In genomic region chr10:104104926-104105325, GRCh38 we compare ENCODE assay signal across 23 cellular contexts. TPM values are rescaled to one million over a fixed set of nuclear protein-coding genes. Genes with fewer than 3 reads are reported as not detected.
DNase-seq lines count a peak whose midpoint lies in the region; ATAC-seq and TF ChIP-seq lines count a peak whose summit lies in the region.
"Had no signal": no experiment of that assay in that cellular context is flagged by ENCODE, and none has a peak within 500 bp of the region (broad histone marks: within the 10 kb centered on the region; RNA-seq: fewer than 3 reads in every experiment).

No MANE protein-coding gene starts in this region.

- H3K9me2 ChIP-seq in HCT116 (ENCODE audit: insufficient read depth), result no peaks in the 10 kb centered on the region

- H3K27ac ChIP-seq in HCT116 (ENCODE audit: low read depth, low read length), result no peak overlapping the region
- H3K27ac ChIP-seq: hepatocyte, left lung, SJCRH30 had no signal

- RAD21 ChIA-PET in HCT116 (lab: Charles Lee; ENCODE audit: low non-redundant PET in 1 of 2, low total read pairs in 2 of 2, uncharacterized antibody in 2 of 2, unreplicated experiment in 2 of 2), result no interaction called here

- peaks cover 0 to 3% of the 10 kb centered on the region in 2 experiments; a peak in 1 of 4 replicates for H3K9me3 ChIP-seq in HCT116 (ENCODE audit: control insufficient read depth in 1 of 2, insufficient read depth in 1 of 2, low read depth in 1 of 2, low read length in 2 of 2)
- H3K9me3 ChIP-seq: BE2C, left lung, SJCRH30 had no signal

- H3K36me3 ChIP-seq in HCT116 (ENCODE audit: control insufficient read depth in 1 of 2, insufficient read depth in 2 of 2, low read length in 2 of 2), result no peaks in the 10 kb centered on the region
- H3K36me3 ChIP-seq: BE2C, left lung, SJCRH30 had no signal

- no peak for TF ChIP-seq CTCF in activated CD8-positive, alpha-beta T cell treated with anti-CD3 and anti-CD28 coated beads for 36 hours (IDR thresholded peaks at IDR 0.05)
- TF ChIP-seq CTCF in HCT116 (IDR thresholded peaks at IDR 0.05 in 2 of 3, conservative IDR thresholded peaks at IDR 0.05 in 1 of 3; ENCODE audit: borderline replicate concordance in 1 of 3, insufficient read depth in 1 of 3, low read depth in 2 of 3, low read length in 2 of 3) (no peak), astrocyte of the spinal cord (IDR thresholded peaks at IDR 0.05; ENCODE audit: low read depth, low read length) (no peak), GM13976 (IDR thresholded peaks at IDR 0.05; ENCODE audit: borderline replicate concordance, control extremely low read depth, extremely low read depth, insufficient read depth, missing control alignments) (no peak), omental fat pad (IDR thresholded peaks at IDR 0.05) (no peak)

- CTCF ChIA-PET in activated CD8-positive, alpha-beta T cell treated with anti-CD3 and anti-CD28 coated beads for 36 hours (lab: Charles Lee), result no interaction called here
- CTCF ChIA-PET in activated CD8-positive, alpha-beta T cell treated with anti-CD3 and anti-CD28 coated beads, Interleukin-2, amount 10 ng/mL, durations not matched to agents 7 days and 5 days (lab: Charles Lee), result interaction anchor here (1.4 to 1.5 kb wide), 2 partner anchors 16 to 19 kb away, joined by 3 to 4 read pairs; no protein-coding TSS in a partner anchor
- CTCF ChIA-PET in HCT116 (lab: Charles Lee), result interaction anchor here (2.0 kb wide), 1 partner anchor 17 kb away, joined by 6 read pairs; the partner anchor contains the start of gene SFR1

- intact Hi-C loops in activated CD8-positive, alpha-beta T cell treated with anti-CD3 and anti-CD28 coated beads for 36 hours (cut with micrococcal nuclease), result no loop called here
- intact Hi-C loops in HCT116 (cut with micrococcal nuclease), result no loop called here

- peak overlapping the region; percentile 38 for H2AFZ ChIP-seq in HCT116 (ENCODE audit: low read depth, low read length, poor library complexity, severe bottlenecking)
- H2AFZ ChIP-seq: hepatocyte had no signal

- no peaks in the 10 kb centered on the region for H3K79me2 ChIP-seq in HCT116 (ENCODE audit: insufficient read depth, low read length)
- H3K79me2 ChIP-seq: hepatocyte had no signal

- H3K4me3 ChIP-seq in HCT116 (replicated peaks in 1 of 2; ENCODE audit: low read depth in 1 of 2, low read length in 2 of 2) (no peak overlapping the region), astrocyte of the spinal cord (ENCODE audit: low read depth, low read length) (no peak overlapping the region)
- H3K4me3 ChIP-seq: hepatocyte, left lung, SJCRH30 had no signal

- TF ChIP-seq RAD21 in HCT116 (IDR thresholded peaks at IDR 0.05; ENCODE audit: low read depth), result no peak

- POLR2A ChIA-PET in activated CD8-positive, alpha-beta T cell treated with anti-CD3 and anti-CD28 coated beads for 36 hours (lab: Charles Lee), result no interaction called here
- POLR2A ChIA-PET in activated CD8-positive, alpha-beta T cell treated with anti-CD3 and anti-CD28 coated beads, Interleukin-2, amount 10 ng/mL, durations not matched to agents 7 days and 5 days (lab: Charles Lee), result no interaction called here
- POLR2A ChIA-PET in HCT116 (lab: Charles Lee), result no interaction called here

- no peaks in the 10 kb centered on the region for H3K27me3 Mint-ChIP-seq in activated CD8-positive, alpha-beta T cell treated with anti-CD3 and anti-CD28 coated beads for 36 hours
- H3K27me3 Mint-ChIP-seq in activated CD8-positive, alpha-beta T cell treated with anti-CD3 and anti-CD28 coated beads, Interleukin-2, amount 10 ng/mL, durations not matched to agents 7 days and 5 days (ENCODE audit: low read depth), result peaks cover 19% of the 10 kb centered on the region
- H3K27me3 Mint-ChIP-seq: naive B cell had no signal

- no peaks in the 10 kb centered on the region for H4K20me1 ChIP-seq in HCT116 (ENCODE audit: insufficient read depth)

- in situ Hi-C loops in astrocyte of the spinal cord (cut with HindIII; ENCODE audit: low sequenced_read_pairs), result no loop called here
- in situ Hi-C loops in GM13976 (cut with MboI; ENCODE audit: low sequenced_read_pairs, unreplicated experiment), result no loop called here

- peak; percentile 55 for ATAC-seq in activated CD8-positive, alpha-beta T cell treated with anti-CD3 and anti-CD28 coated beads for 36 hours
- no peak for ATAC-seq in activated CD8-positive, alpha-beta T cell treated with anti-CD3 and anti-CD28 coated beads, Interleukin-2, amount 10 ng/mL, durations not matched to agents 7 days and 5 days
- no peak for ATAC-seq in HCT116
- ATAC-seq in omental fat pad (ENCODE audit: low FRiP score), result no peak
- ATAC-seq: left lung, Panc1 had no signal

- no peak overlapping the region for H3K27ac Mint-ChIP-seq in activated CD8-positive, alpha-beta T cell treated with anti-CD3 and anti-CD28 coated beads for 36 hours
- H3K27ac Mint-ChIP-seq in activated CD8-positive, alpha-beta T cell treated with anti-CD3 and anti-CD28 coated beads, Interleukin-2, amount 10 ng/mL, durations not matched to agents 7 days and 5 days, result no peak overlapping the region
- H3K27ac Mint-ChIP-seq: activated naive CD8-positive, alpha-beta T cell treated with anti-CD3 and anti-CD28 coated beads, Interleukin-2, amount 10 ng/mL, durations not matched to agents 7 days and 5 days; activated T-helper 1 cell treated with anti-CD3 and anti-CD28 coated beads, Interleukin-12 subunit alpha, Interleukin-12 subunit beta, Interleukin-2, Interleukin-4 antibody, amounts not matched to agents 30 ng/mL and 10 ng/mL and 1 ng/mL, durations not matched to agents 14 hours and 24 hours and 36 hours had no signal

- H3K4me1 ChIP-seq in HCT116 (ENCODE audit: control insufficient read depth in 1 of 2, insufficient read depth in 2 of 2, low read length in 2 of 2), result peaks cover 5 to 20% of the 10 kb centered on the region in 2 experiments; a peak in 3 of 4 replicates
- H3K4me1 ChIP-seq: BE2C, left lung, SJCRH30 had no signal

- H3K4me1 Mint-ChIP-seq in activated CD8-positive, alpha-beta T cell treated with anti-CD3 and anti-CD28 coated beads for 36 hours (ENCODE audit: low read depth), result peaks cover 9% of the 10 kb centered on the region
- no peaks in the 10 kb centered on the region for H3K4me1 Mint-ChIP-seq in activated CD8-positive, alpha-beta T cell treated with anti-CD3 and anti-CD28 coated beads, Interleukin-2, amount 10 ng/mL, durations not matched to agents 7 days and 5 days (ENCODE audit: low read depth)
- H3K4me1 Mint-ChIP-seq: activated naive CD8-positive, alpha-beta T cell treated with anti-CD3 and anti-CD28 coated beads, Interleukin-2, amount 10 ng/mL, durations not matched to agents 7 days and 5 days; naive B cell had no signal

- H3K36me3 Mint-ChIP-seq in activated CD8-positive, alpha-beta T cell treated with anti-CD3 and anti-CD28 coated beads for 36 hours (ENCODE audit: low read depth), result no peaks in the 10 kb centered on the region
- no peaks in the 10 kb centered on the region for H3K36me3 Mint-ChIP-seq in activated CD8-positive, alpha-beta T cell treated with anti-CD3 and anti-CD28 coated beads, Interleukin-2, amount 10 ng/mL, durations not matched to agents 7 days and 5 days (ENCODE audit: low read depth)
- H3K36me3 Mint-ChIP-seq: activated naive CD8-positive, alpha-beta T cell treated with anti-CD3 and anti-CD28 coated beads, Interleukin-2, amount 10 ng/mL, durations not matched to agents 7 days and 5 days; naive B cell had no signal

- H3K27me3 ChIP-seq in HCT116 (ENCODE audit: insufficient read depth, low read length), result no peaks in the 10 kb centered on the region
- H3K27me3 ChIP-seq: BE2C, hepatocyte, left lung, SJCRH30 had no signal

- BruUV-seq in HCT116 (replicated peaks; lab: Mats Ljungman, UMichigan), result no TSS peak

- no peaks in the 10 kb centered on the region for H3K9me3 Mint-ChIP-seq in activated CD8-positive, alpha-beta T cell treated with anti-CD3 and anti-CD28 coated beads for 36 hours
- no peaks in the 10 kb centered on the region for H3K9me3 Mint-ChIP-seq in activated CD8-positive, alpha-beta T cell treated with anti-CD3 and anti-CD28 coated beads, Interleukin-2, amount 10 ng/mL, durations not matched to agents 7 days and 5 days (ENCODE audit: insufficient read depth)
- H3K9me3 Mint-ChIP-seq: activated naive CD8-positive, alpha-beta T cell treated with anti-CD3 and anti-CD28 coated beads, Interleukin-2, amount 10 ng/mL, durations not matched to agents 7 days and 5 days; activated T-helper 1 cell treated with anti-CD3 and anti-CD28 coated beads, Interleukin-12 subunit alpha, Interleukin-12 subunit beta, Interleukin-2, Interleukin-4 antibody, amounts not matched to agents 30 ng/mL and 10 ng/mL and 1 ng/mL, durations not matched to agents 14 hours and 24 hours and 36 hours had no signal

- no peak overlapping the region for H3K4me2 ChIP-seq in HCT116 (ENCODE audit: low read length)
- H3K4me2 ChIP-seq: hepatocyte had no signal

- H3K9ac ChIP-seq in HCT116 (ENCODE audit: low read length), result no peak overlapping the region

- no peak for TF ChIP-seq POLR2A in HCT116 (IDR thresholded peaks at IDR 0.05; ENCODE audit: borderline replicate concordance, extremely low read depth, insufficient read depth, insufficient read length)

- no peak for DNase-seq in activated CD8-positive, alpha-beta T cell treated with anti-CD3 and anti-CD28 coated beads for 36 hours
- no peak for DNase-seq in activated CD8-positive, alpha-beta T cell treated with anti-CD3 and anti-CD28 coated beads, Interleukin-2, amount 10 ng/mL, durations not matched to agents 7 days and 5 days
- no peak for DNase-seq in HCT116 (ENCODE audit: low read depth, low spot score)
- DNase-seq in astrocyte of the spinal cord (ENCODE audit: low read depth, low spot score), result peak; percentile 35
- DNase-seq in kidney tubule cell (ENCODE audit: low spot score), result peak; percentile 74
- no peak for DNase-seq in GM13976 (ENCODE audit: low spot score)
- no peak for DNase-seq in omental fat pad (ENCODE audit: low spot score)
- no peak for DNase-seq in activated CD4-positive, alpha-beta T cell treated with anti-CD3 and anti-CD28 coated beads for 1 hour
- DNase-seq: activated naive CD8-positive, alpha-beta T cell treated with anti-CD3 and anti-CD28 coated beads, Interleukin-2, amount 10 ng/mL, durations not matched to agents 7 days and 5 days; BE2C; DMS79; effector CD4-positive, alpha-beta T cell; HCEC 1CT; left lung; naive B cell; NCI-H1436 treated with DMSO at 0.1 percent for 48 hours; NCI-H524; SJCRH30 had no signal

- H3K4me3 Mint-ChIP-seq in activated CD8-positive, alpha-beta T cell treated with anti-CD3 and anti-CD28 coated beads for 36 hours, result no peak overlapping the region
- no peak overlapping the region for H3K4me3 Mint-ChIP-seq in activated CD8-positive, alpha-beta T cell treated with anti-CD3 and anti-CD28 coated beads, Interleukin-2, amount 10 ng/mL, durations not matched to agents 7 days and 5 days
- H3K4me3 Mint-ChIP-seq: activated naive CD8-positive, alpha-beta T cell treated with anti-CD3 and anti-CD28 coated beads, Interleukin-2, amount 10 ng/mL, durations not matched to agents 7 days and 5 days; activated T-helper 1 cell treated with anti-CD3 and anti-CD28 coated beads, Interleukin-12 subunit alpha, Interleukin-12 subunit beta, Interleukin-2, Interleukin-4 antibody, amounts not matched to agents 30 ng/mL and 10 ng/mL and 1 ng/mL, durations not matched to agents 14 hours and 24 hours and 36 hours; naive B cell had no signal

RNA-seq across cellular contexts. Expression of gene SFR1, which starts 17.0 kb away (rescaled TPM):
- total RNA-seq in activated CD8-positive, alpha-beta T cell treated with anti-CD3 and anti-CD28 coated beads for 36 hours, result 10 to 100 TPM; 16.8 to 17.9 TPM
- 10 to 100 TPM; 13.0 to 14.9 TPM for total RNA-seq in activated CD8-positive, alpha-beta T cell treated with anti-CD3 and anti-CD28 coated beads, Interleukin-2, amount 10 ng/mL, durations not matched to agents 7 days and 5 days
- total RNA-seq in HCT116 (2021; ENCODE audit: unreplicated experiment), result 38.5 TPM
- 7.0 and 14.5 TPM in 2 replicates for polyA plus RNA-seq in HCT116 (2012)
- total RNA-seq in omental fat pad, result 1 to 10 TPM; 4.7 to 8.2 (median 6.0) TPM

RNA-seq across cellular contexts. Expression of gene COL17A1, which starts 19.2 kb away (rescaled TPM):
- total RNA-seq in activated CD8-positive, alpha-beta T cell treated with anti-CD3 and anti-CD28 coated beads for 36 hours, result not detected
- total RNA-seq in activated CD8-positive, alpha-beta T cell treated with anti-CD3 and anti-CD28 coated beads, Interleukin-2, amount 10 ng/mL, durations not matched to agents 7 days and 5 days, result not detected
- 3.5 TPM for total RNA-seq in HCT116 (2021; ENCODE audit: unreplicated experiment)
- 4.1 and 5.1 TPM in 2 replicates for polyA plus RNA-seq in HCT116 (2012)
- total RNA-seq in omental fat pad, result 1 to 10 TPM in 2 of 4 donors, under 1 TPM in 2; 0.13 to 2.2 (median 1.2) TPM
- total RNA-seq: activated naive CD8-positive, alpha-beta T cell treated with anti-CD3 and anti-CD28 coated beads, Interleukin-2, amount 10 ng/mL, durations not matched to agents 7 days and 5 days; activated T-helper 1 cell treated with anti-CD3 and anti-CD28 coated beads, Interleukin-12 subunit alpha, Interleukin-12 subunit beta, Interleukin-2, Interleukin-4 antibody, amounts not matched to agents 30 ng/mL and 10 ng/mL and 1 ng/mL, durations not matched to agents 14 hours and 24 hours and 36 hours; chondrocyte; osteocyte; SJCRH30 had no signal

Comparison
In these comparisons a context has a peak if more than half of its experiments do, and no peak if none do; other contexts are left out.
1. DNase-seq: peak in astrocyte of the spinal cord (single experiment) and kidney tubule cell (single experiment); none in activated CD8-positive, alpha-beta T cell treated with anti-CD3 and anti-CD28 coated beads for 36 hours (single experiment), activated CD8-positive, alpha-beta T cell treated with anti-CD3 and anti-CD28 coated beads, Interleukin-2, amount 10 ng/mL, durations not matched to agents 7 days and 5 days (single experiment), HCT116 (single experiment), GM13976 (single experiment), omental fat pad (single experiment) and activated CD4-positive, alpha-beta T cell treated with anti-CD3 and anti-CD28 coated beads for 1 hour (single experiment).